In the genomic region with DNA sequence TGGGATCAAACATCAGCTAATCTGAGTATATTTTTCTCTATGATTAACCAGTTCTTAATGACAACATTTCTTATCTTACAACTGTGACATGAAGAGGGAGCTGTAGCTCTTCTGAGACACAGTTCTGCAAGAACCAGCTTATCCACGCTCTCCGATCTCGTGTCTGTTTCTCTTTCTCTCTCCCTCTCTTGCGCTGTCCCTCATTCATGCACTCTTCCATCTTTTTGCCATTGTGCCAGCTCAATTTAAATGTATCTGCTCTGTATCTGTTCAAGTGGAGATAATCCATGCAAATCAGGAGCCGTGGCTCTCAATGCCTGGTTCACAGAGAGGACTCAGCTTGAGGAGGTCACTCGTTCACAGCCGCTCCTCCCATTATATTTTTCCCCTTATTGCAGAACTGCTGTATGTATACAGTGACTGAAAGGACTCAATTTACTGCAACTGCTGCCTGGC, we compare ENCODE assay signal across 8 cellular contexts.
DNase-seq lines count a peak whose midpoint lies in the region; ATAC-seq and TF ChIP-seq lines count a peak whose summit lies in the region.

No MANE protein-coding gene starts in this region.

- H3K9me3 ChIP-seq in left ventricle myocardium inferior (replicated peaks): no peaks in the 10 kb centered on the region

- no peak overlapping the region for H3K9ac ChIP-seq in rectal smooth muscle tissue (ENCODE audit: low read length)

- TF ChIP-seq CTCF in AG04449 (IDR thresholded peaks at IDR 0.05; ENCODE audit: insufficient read depth, low read length, missing control alignments) (peak; percentile 23), WTC11 (IDR thresholded peaks at IDR 0.05) (no peak), left ventricle myocardium inferior (IDR thresholded peaks at IDR 0.05; ENCODE audit: borderline replicate concordance) (peak; percentile 60)

- no peak overlapping the region for H3K27ac Mint-ChIP-seq in WTC11
- no peak overlapping the region for H3K27ac Mint-ChIP-seq in activated naive CD4-positive, alpha-beta T cell treated with anti-CD3 and anti-CD28 coated beads, Interleukin-2, amount 10 ng/mL, durations not matched to agents 7 days and 5 days
- no peak overlapping the region for H3K27ac Mint-ChIP-seq in activated naive CD4-positive, alpha-beta T cell treated with anti-CD3 and anti-CD28 coated beads for 36 hours

- DNase-seq in AG04449 (ENCODE audit: low read depth, low spot score) (no peak), NCI-H1417 (lab: John Stamatoyannopoulos, UW) (peak in 2 of 3 experiments; percentile 86 to 97), WTC11 (ENCODE audit: low spot score) (no peak), left ventricle myocardium inferior (no peak)
- no peak for DNase-seq in activated naive CD4-positive, alpha-beta T cell treated with anti-CD3 and anti-CD28 coated beads, Interleukin-2, amount 10 ng/mL, durations not matched to agents 7 days and 5 days
- DNase-seq in activated naive CD4-positive, alpha-beta T cell treated with anti-CD3 and anti-CD28 coated beads for 36 hours: no peak

- H3K27me3 ChIP-seq in left ventricle myocardium inferior (ENCODE audit: low read depth) (no peaks in the 10 kb centered on the region), rectal smooth muscle tissue (ENCODE audit: control insufficient read depth, insufficient read depth, low read length) (no peaks in the 10 kb centered on the region)

- ATAC-seq in GM21423 (IDR thresholded peaks at IDR 0.05; ENCODE audit: unreplicated experiment): peak; percentile 66
- ATAC-seq in WTC11: peak; percentile 89

- no peaks in the 10 kb centered on the region for H3K36me3 ChIP-seq in left ventricle myocardium inferior
- H3K36me3 ChIP-seq in rectal smooth muscle tissue (ENCODE audit: control insufficient read depth, insufficient read depth, low read length): no peaks in the 10 kb centered on the region

- H3K27ac ChIP-seq in left ventricle myocardium inferior (replicated peaks) (peak overlapping the region; percentile 60), rectal smooth muscle tissue (ENCODE audit: low read depth, low read length) (no peak overlapping the region)

- H3K4me1 ChIP-seq in left ventricle myocardium inferior (peaks cover 4% of the 10 kb centered on the region), rectal smooth muscle tissue (ENCODE audit: control insufficient read depth, insufficient read depth, low read length) (no peaks in the 10 kb centered on the region)

- POLR2A ChIA-PET in AG04449 (lab: Yijun Ruan, JAX) (no interaction called here), WTC11 (lab: Charles Lee) (no interaction called here)

- H3K9me3 Mint-ChIP-seq in WTC11: no peaks in the 10 kb centered on the region
- H3K9me3 Mint-ChIP-seq in activated naive CD4-positive, alpha-beta T cell treated with anti-CD3 and anti-CD28 coated beads, Interleukin-2, amount 10 ng/mL, durations not matched to agents 7 days and 5 days: no peaks in the 10 kb centered on the region
- H3K9me3 Mint-ChIP-seq in activated naive CD4-positive, alpha-beta T cell treated with anti-CD3 and anti-CD28 coated beads for 36 hours: no peaks in the 10 kb centered on the region

- CTCF ChIA-PET in AG04449 (lab: Yijun Ruan, JAX) (interaction anchor here (0.6 to 1.0 kb wide), 2 partner anchors 22 to 454 kb away, joined by 3 read pairs; no protein-coding TSS in a partner anchor), WTC11 (lab: Charles Lee) (interaction anchor here (1.0 to 1.7 kb wide), 9 partner anchors 41 to 494 kb away, joined by 3 to 7 read pairs (median 4); a partner anchor contains a TSS)
- CTCF ChIA-PET in activated naive CD4-positive, alpha-beta T cell treated with anti-CD3 and anti-CD28 coated beads, Interleukin-2, amount 10 ng/mL, durations not matched to agents 7 days and 5 days (lab: Charles Lee): interaction anchor here (0.6 kb wide), 1 partner anchor 322 kb away, joined by 3 read pairs; no protein-coding TSS in a partner anchor
- CTCF ChIA-PET in activated naive CD4-positive, alpha-beta T cell treated with anti-CD3 and anti-CD28 coated beads for 36 hours (lab: Charles Lee): interaction anchor here (0.6 kb wide), 1 partner anchor 1892 kb away, joined by 3 read pairs; no protein-coding TSS in a partner anchor

- no peak overlapping the region for H3K4me3 Mint-ChIP-seq in WTC11
- no peak overlapping the region for H3K4me3 Mint-ChIP-seq in activated naive CD4-positive, alpha-beta T cell treated with anti-CD3 and anti-CD28 coated beads, Interleukin-2, amount 10 ng/mL, durations not matched to agents 7 days and 5 days
- no peak overlapping the region for H3K4me3 Mint-ChIP-seq in activated naive CD4-positive, alpha-beta T cell treated with anti-CD3 and anti-CD28 coated beads for 36 hours

- H3K4me3 ChIP-seq in AG04449 (ENCODE audit: low read depth, low read length) (peak overlapping the region; percentile 44), left ventricle myocardium inferior (peak overlapping the region; percentile 68), rectal smooth muscle tissue (ENCODE audit: low read length) (peak overlapping the region; percentile 58)

- H3K27me3 Mint-ChIP-seq in WTC11 (ENCODE audit: low read depth): peaks cover 5% of the 10 kb centered on the region; the same call in 1 of the 2 replicates
- H3K27me3 Mint-ChIP-seq in activated naive CD4-positive, alpha-beta T cell treated with anti-CD3 and anti-CD28 coated beads, Interleukin-2, amount 10 ng/mL, durations not matched to agents 7 days and 5 days: no peaks in the 10 kb centered on the region
- H3K27me3 Mint-ChIP-seq in activated naive CD4-positive, alpha-beta T cell treated with anti-CD3 and anti-CD28 coated beads for 36 hours (ENCODE audit: low read depth): peaks cover 3% of the 10 kb centered on the region

- intact Hi-C loops in left ventricle myocardium inferior (cut with micrococcal nuclease): no loop called here
- intact Hi-C loops in activated naive CD4-positive, alpha-beta T cell treated with anti-CD3 and anti-CD28 coated beads for 36 hours (cut with micrococcal nuclease): no loop called here

- no peaks in the 10 kb centered on the region for H3K36me3 Mint-ChIP-seq in WTC11
- H3K36me3 Mint-ChIP-seq in activated naive CD4-positive, alpha-beta T cell treated with anti-CD3 and anti-CD28 coated beads, Interleukin-2, amount 10 ng/mL, durations not matched to agents 7 days and 5 days: no peaks in the 10 kb centered on the region
- no peaks in the 10 kb centered on the region for H3K36me3 Mint-ChIP-seq in activated naive CD4-positive, alpha-beta T cell treated with anti-CD3 and anti-CD28 coated beads for 36 hours (ENCODE audit: low read depth)

- H3K4me1 Mint-ChIP-seq in WTC11: peaks cover 60% of the 10 kb centered on the region
- H3K4me1 Mint-ChIP-seq in activated naive CD4-positive, alpha-beta T cell treated with anti-CD3 and anti-CD28 coated beads, Interleukin-2, amount 10 ng/mL, durations not matched to agents 7 days and 5 days: no peaks in the 10 kb centered on the region
- H3K4me1 Mint-ChIP-seq in activated naive CD4-positive, alpha-beta T cell treated with anti-CD3 and anti-CD28 coated beads for 36 hours (ENCODE audit: low read depth): no peaks in the 10 kb centered on the region

TF ChIP-seq in WTC11, 78 proteins besides CTCF, POLR2A, EP300 and RAD21:
- TF ChIP-seq ZNF416 (CRISPR knock-in tag; IDR thresholded peaks at IDR 0.05): no peak

Comparison
In these comparisons a context has a peak if more than half of its experiments do, and no peak if none do; other contexts are left out.
1. DNase-seq: peak in NCI-H1417 (2 of 3); none in AG04449 (single experiment), WTC11 (single experiment), left ventricle myocardium inferior (single experiment), activated naive CD4-positive, alpha-beta T cell treated with anti-CD3 and anti-CD28 coated beads, Interleukin-2, amount 10 ng/mL, durations not matched to agents 7 days and 5 days (single experiment) and activated naive CD4-positive, alpha-beta T cell treated with anti-CD3 and anti-CD28 coated beads for 36 hours (single experiment).
2. Peak in every context shown above with its lines, with median percentiles within 50 percentile points of each other: H3K4me3 ChIP-seq.